In genomic region chr10:52226448-52226847, GRCh38 we compare ENCODE assay signal across 15 cellular contexts.
DNase-seq lines count a peak whose midpoint lies in the region; ATAC-seq and TF ChIP-seq lines count a peak whose summit lies in the region.
"Had no signal": no experiment of that assay in that cellular context is flagged by ENCODE, and none has a peak within 500 bp of the region (broad histone marks: within the 10 kb centered on the region; RNA-seq: fewer than 3 reads in every experiment).

No MANE protein-coding gene starts in this region.

- H3K4me1 ChIP-seq in HEK293 (ENCODE audit: control insufficient read depth, insufficient read depth, low read length) = no peaks in the 10 kb centered on the region

- no peak overlapping the region for H3K4me3 Mint-ChIP-seq in CD4-positive, alpha-beta T cell
- H3K4me3 Mint-ChIP-seq: activated naive CD4-positive, alpha-beta T cell treated with anti-CD3 and anti-CD28 coated beads, Interleukin-2, amount 50 U/mL, for 24 hours; naive B cell; stimulated activated naive CD8-positive, alpha-beta T cell treated with anti-CD3 and anti-CD28 coated beads, Interleukin-15, amount 100 ng/mL, for 72 hours; T-helper 2 cell treated with Interferon-gamma antibody and Interleukin-4, amounts not matched to agents 5 μg/mL and 100 μg/mL, for 36 hours had no signal

- no peak for ATAC-seq in GM18858 (IDR thresholded peaks at IDR 0.05; ENCODE audit: unreplicated experiment)
- no peak for ATAC-seq in HG02623 (IDR thresholded peaks at IDR 0.05; ENCODE audit: unreplicated experiment)
- ATAC-seq in CD4-positive, alpha-beta T cell (ENCODE audit: poor library complexity) = no peak
- ATAC-seq: left ventricle myocardium superior; stimulated activated naive CD8-positive, alpha-beta T cell treated with anti-CD3 and anti-CD28 coated beads, Interleukin-15, amount 100 ng/mL, for 72 hours had no signal

- CTCF ChIA-PET in HEK293 (lab: Yijun Ruan, JAX) = no interaction called here
- CTCF ChIA-PET in CD4-positive, alpha-beta T cell (lab: Charles Lee) = no interaction called here

- no peak overlapping the region for H3K27ac ChIP-seq in HEK293 (ENCODE audit: extremely low read depth, low read depth, low read length)
- no peak overlapping the region for H3K27ac ChIP-seq in CD4-positive, alpha-beta T cell (ENCODE audit: low read depth, low read length)

- no peak for TF ChIP-seq CTCF in HEK293 (tag by site-specific recombination; IDR thresholded peaks at IDR 0.05)
- no peak for TF ChIP-seq CTCF in fibroblast of the aortic adventitia (IDR thresholded peaks at IDR 0.05; ENCODE audit: insufficient read depth, low read length)
- no peak for TF ChIP-seq CTCF in CD4-positive, alpha-beta T cell (IDR thresholded peaks at IDR 0.05)

- H3K4me1 Mint-ChIP-seq in CD4-positive, alpha-beta T cell (ENCODE audit: low read depth) = no peaks in the 10 kb centered on the region
- H3K4me1 Mint-ChIP-seq: activated naive CD4-positive, alpha-beta T cell treated with anti-CD3 and anti-CD28 coated beads, Interleukin-2, amount 50 U/mL, for 24 hours; stimulated activated naive CD8-positive, alpha-beta T cell treated with anti-CD3 and anti-CD28 coated beads, Interleukin-15, amount 100 ng/mL, for 72 hours had no signal

- no peaks in the 10 kb centered on the region for H3K36me3 ChIP-seq in HEK293 (ENCODE audit: control insufficient read depth in 2 of 2, insufficient read depth in 1 of 2, low read length in 2 of 2)

- no peaks in the 10 kb centered on the region for H3K9me3 ChIP-seq in HEK293 (ENCODE audit: control insufficient read depth, insufficient read depth, low read depth, low read length)
- H3K9me3 ChIP-seq in CD4-positive, alpha-beta T cell (ENCODE audit: control insufficient read depth, low read length) = no peaks in the 10 kb centered on the region

- POLR2A ChIA-PET in HEK293 (lab: Yijun Ruan, JAX) = no interaction called here
- POLR2A ChIA-PET in CD4-positive, alpha-beta T cell (lab: Charles Lee) = no interaction called here

- H3K27me3 Mint-ChIP-seq in CD4-positive, alpha-beta T cell = peaks cover 5% of the 10 kb centered on the region
- H3K27me3 Mint-ChIP-seq: activated naive CD4-positive, alpha-beta T cell treated with anti-CD3 and anti-CD28 coated beads, Interleukin-2, amount 50 U/mL, for 24 hours; naive B cell had no signal

- H3K9me3 Mint-ChIP-seq in CD4-positive, alpha-beta T cell = no peaks in the 10 kb centered on the region
- H3K9me3 Mint-ChIP-seq: activated naive CD4-positive, alpha-beta T cell treated with anti-CD3 and anti-CD28 coated beads, Interleukin-2, amount 50 U/mL, for 24 hours; stimulated activated naive CD8-positive, alpha-beta T cell treated with anti-CD3 and anti-CD28 coated beads, Interleukin-15, amount 100 ng/mL, for 72 hours; T-helper 2 cell treated with Interferon-gamma antibody and Interleukin-4, amounts not matched to agents 5 μg/mL and 100 μg/mL, for 36 hours had no signal

- no peaks in the 10 kb centered on the region for H3K27me3 ChIP-seq in CD4-positive, alpha-beta T cell (ENCODE audit: control insufficient read depth, insufficient read depth, low read length)

- H3K4me3 ChIP-seq in HEK293 (ENCODE audit: low read depth, low read length) (no peak overlapping the region), fibroblast of the aortic adventitia (ENCODE audit: low read depth, low read length) (no peak overlapping the region)

- intact Hi-C loops in CD4-positive, alpha-beta T cell (cut with DNase I, micrococcal nuclease) = no loop called here

- DNase-seq in amniotic stem cell (lab: John Stamatoyannopoulos, UW) = peak; percentile 12
- DNase-seq in fibroblast of the aortic adventitia (ENCODE audit: low read depth) = peak; percentile 80
- no peak for DNase-seq in NCI-H2107 (lab: John Stamatoyannopoulos, UW)
- no peak for DNase-seq in CD4-positive, alpha-beta T cell
- DNase-seq: activated CD4-positive, alpha-beta T cell treated with anti-CD3 and anti-CD28 coated beads for 4 hours; activated CD8-positive, alpha-beta memory T cell treated with anti-CD3 and anti-CD28 coated beads, Interleukin-2, amount 50 U/mL, for 48 hours; left ventricle myocardium superior; naive B cell; posterior cingulate gyrus; stimulated activated naive CD8-positive, alpha-beta T cell treated with anti-CD3 and anti-CD28 coated beads, Interleukin-15, amount 100 ng/mL, for 72 hours had no signal

- no peak overlapping the region for H3K27ac Mint-ChIP-seq in CD4-positive, alpha-beta T cell
- H3K27ac Mint-ChIP-seq: activated naive CD4-positive, alpha-beta T cell treated with anti-CD3 and anti-CD28 coated beads, Interleukin-2, amount 50 U/mL, for 24 hours; naive B cell; stimulated activated naive CD8-positive, alpha-beta T cell treated with anti-CD3 and anti-CD28 coated beads, Interleukin-15, amount 100 ng/mL, for 72 hours; T-helper 2 cell treated with Interferon-gamma antibody and Interleukin-4, amounts not matched to agents 5 μg/mL and 100 μg/mL, for 36 hours had no signal

- no peaks in the 10 kb centered on the region for H3K36me3 Mint-ChIP-seq in CD4-positive, alpha-beta T cell (ENCODE audit: low read depth)
- H3K36me3 Mint-ChIP-seq: activated naive CD4-positive, alpha-beta T cell treated with anti-CD3 and anti-CD28 coated beads, Interleukin-2, amount 50 U/mL, for 24 hours; naive B cell had no signal

TF ChIP-seq in HEK293, 187 proteins besides CTCF, POLR2A, EP300 and RAD21:
- TF ChIP-seq YY2 (tag by site-specific recombination; IDR thresholded peaks at IDR 0.05) (0 out of 2 replicates have a peak, but pooled peaks have one; percentile 25), ZNF664 (tag by site-specific recombination; IDR thresholded peaks at IDR 0.05) (no peak)

Comparison
In these comparisons a context has a peak if more than half of its experiments do, and no peak if none do; other contexts are left out.
1. DNase-seq: peak in amniotic stem cell (single experiment) and fibroblast of the aortic adventitia (single experiment); none in NCI-H2107 (single experiment) and CD4-positive, alpha-beta T cell (0 of 10).